ENCODE assay signal across 8 cellular contexts in genomic region chr7:87060288-87060537, GRCh38. TPM values are rescaled to one million over a fixed set of nuclear protein-coding genes. Genes with fewer than 3 reads are reported as not detected.
A peak's percentile ranks its signal among the peaks of the same experiment; 100 is the strongest.
DNase-seq lines count a peak whose midpoint lies in the region; ATAC-seq lines count a peak whose summit lies in the region.

No MANE protein-coding gene starts in this region.

- peak overlapping the region; percentile 70 for H3K4me3 ChIP-seq in ACC112 (ENCODE audit: low read depth, low read length)
- H3K4me3 ChIP-seq in GM23248 = peak overlapping the region; percentile 76; the same call in 1 of the 2 replicates
- H3K4me3 ChIP-seq in mucosa of stomach (ENCODE audit: low read length) = no peak overlapping the region

- no peaks in the 10 kb centered on the region for H3K9me3 ChIP-seq in GM23248 (ENCODE audit: low read depth)
- no peaks in the 10 kb centered on the region for H3K9me3 ChIP-seq in mucosa of stomach (ENCODE audit: control insufficient read depth, low read length)

- H3K27me3 ChIP-seq in ACC112 (ENCODE audit: insufficient read depth, low read length) = peaks cover 27% of the 10 kb centered on the region
- H3K27me3 ChIP-seq in GM23248 (replicated peaks; ENCODE audit: insufficient read depth) = peaks cover 10% of the 10 kb centered on the region
- peaks cover 13% of the 10 kb centered on the region for H3K27me3 ChIP-seq in mucosa of stomach (ENCODE audit: control insufficient read depth, insufficient read depth, low read length)

- H3K9ac ChIP-seq in GM23248 (no peak overlapping the region), mucosa of stomach (ENCODE audit: low read length) (peak overlapping the region; percentile 18)

- WGBS in GM23248 (ENCODE audit: low coverage in 1 of 2, low lambda C conversion rate in 2 of 2, missing lambda C conversion rate in 2 of 2), 2 experiments = 54 to 59% methylated on average over 2 of the region's 2 CpGs

- H3K27ac ChIP-seq in ACC112 (ENCODE audit: low read depth, low read length) = no peak overlapping the region
- no peak overlapping the region for H3K27ac ChIP-seq in GM23248
- H3K27ac ChIP-seq in angular gyrus (ENCODE audit: low read depth, low read length) = peak overlapping the region; percentile 91

- H3K79me2 ChIP-seq in ACC112 (ENCODE audit: control insufficient read depth, insufficient read depth, low read length, unreplicated experiment) (no peaks in the 10 kb centered on the region), GM23248 (ENCODE audit: insufficient read depth) (no peaks in the 10 kb centered on the region)

- H2AFZ ChIP-seq in ACC112 (ENCODE audit: low read length, unreplicated experiment) (peak overlapping the region; percentile 12), GM23248 (peak overlapping the region; percentile 74; the same call in 1 of the 2 replicates)

- no peak for DNase-seq in GM23248
- no peak for DNase-seq in NCI-H1048 (lab: John Stamatoyannopoulos, UW)

- H4K20me1 ChIP-seq in GM23248 (ENCODE audit: insufficient read depth) = no peaks in the 10 kb centered on the region

- no peak for ATAC-seq in HG03342 (IDR thresholded peaks at IDR 0.05; ENCODE audit: unreplicated experiment)
- no peak for ATAC-seq in GM21381 (IDR thresholded peaks at IDR 0.05; ENCODE audit: unreplicated experiment)
- no peak for ATAC-seq in GM19023 (IDR thresholded peaks at IDR 0.05; ENCODE audit: unreplicated experiment)

- in situ Hi-C loops in GM23248 (cut with MboI) = no loop called here

- H3K4me2 ChIP-seq in GM23248 (ENCODE audit: unreplicated experiment) = no peak overlapping the region

- no peaks in the 10 kb centered on the region for H3K4me1 ChIP-seq in ACC112 (ENCODE audit: control insufficient read depth, insufficient read depth, low read length, unreplicated experiment)
- no peaks in the 10 kb centered on the region for H3K4me1 ChIP-seq in GM23248 (ENCODE audit: insufficient read depth)
- H3K4me1 ChIP-seq in mucosa of stomach (ENCODE audit: control insufficient read depth, insufficient read depth, low read length) = peaks cover 7% of the 10 kb centered on the region

- H3K9me2 ChIP-seq in GM23248 (ENCODE audit: insufficient read depth) = no peaks in the 10 kb centered on the region

- no peaks in the 10 kb centered on the region for H3F3A ChIP-seq in GM23248 (ENCODE audit: insufficient read depth)

- H3K36me3 ChIP-seq in ACC112 (ENCODE audit: insufficient read depth, low read length) (no peaks in the 10 kb centered on the region), GM23248 (ENCODE audit: low read depth) (no peaks in the 10 kb centered on the region), mucosa of stomach (ENCODE audit: control insufficient read depth, insufficient read depth, low read length) (no peaks in the 10 kb centered on the region)

RNA-seq across cellular contexts. Expression of gene ELAPOR2, which starts 0.8 kb away (rescaled TPM):
- total RNA-seq in GM23248 (2014; rRNA removed; shearing (Covaris generic)) = 1.0 and 1.8 TPM in 2 replicates
- 0.57 and 1.6 TPM in 2 replicates for polyA plus RNA-seq in GM23248 (2016; fragmentation: Nextera tagmentation; extraction: Ambion mirVana)
